Comparison of ENCODE assay signal across 8 cellular contexts in genomic region chr20:41339957-41340326, GRCh38. TPM values are rescaled to one million over a fixed set of nuclear protein-coding genes. Genes with fewer than 3 reads are reported as not detected.
A peak's percentile ranks its signal among the peaks of the same experiment; 100 is the strongest.
DNase-seq lines count a peak whose midpoint lies in the region; ATAC-seq, FAIRE-seq and TF ChIP-seq lines count a peak whose summit lies in the region.

No MANE protein-coding gene starts in this region.

- H3K27ac ChIP-seq in kidney (ENCODE audit: low read depth in 2 of 2, low read length in 2 of 2): peak overlapping the region; percentile 88

- intact Hi-C loops in kidney (cut with DNase I): loop anchor here (5.0 kb wide), 1 partner anchor 168 kb away; no protein-coding TSS in a partner anchor

- no peaks in the 10 kb centered on the region for H3K9me3 ChIP-seq in kidney (ENCODE audit: control insufficient read depth in 1 of 2, low read length in 2 of 2)

- DNase-seq in GM12864 (ENCODE audit: low read depth) (no peak), NCI-H2227 (lab: John Stamatoyannopoulos, UW; ENCODE audit: unreplicated experiment) (peak; percentile 76), cerebellum (ENCODE audit: low spot score) (peak; percentile 88), kidney (peak; percentile 96)
- peak; percentile 77 for DNase-seq in activated CD4-positive, alpha-beta T cell treated with anti-CD3 and anti-CD28 coated beads for 1 hour
- peak; percentile 65 to 78 for DNase-seq in stimulated activated CD4-positive, alpha-beta T cell treated with anti-CD3 and anti-CD28 coated beads, Interleukin-15, amount 100 ng/mL, for 1 hour (ENCODE audit: low read depth in 1 of 2, low spot score in 1 of 2)

- TF ChIP-seq CTCF in GM12864 (IDR thresholded peaks at IDR 0.05; ENCODE audit: low read depth, low read length, missing control alignments) (peak; percentile 95), kidney (IDR thresholded peaks at IDR 0.05; ENCODE audit: borderline replicate concordance, extremely low read depth, insufficient read depth) (peak; percentile 97)

- ATAC-seq in HG03064 (IDR thresholded peaks at IDR 0.05; ENCODE audit: low read depth, unreplicated experiment) (peak; percentile 67), HG03025 (IDR thresholded peaks at IDR 0.05; ENCODE audit: low FRiP score, unreplicated experiment) (no peak)

- no peak overlapping the region; the same call in 1 of the 2 replicates for H3K4me3 ChIP-seq in GM12864 (ENCODE audit: low read depth, low read length)
- H3K4me3 ChIP-seq in kidney (ENCODE audit: low read length in 2 of 2): peak overlapping the region; percentile 69 to 82

- peak overlapping the region in 1 of 2 donors; percentile 8 for H3K9ac ChIP-seq in kidney (ENCODE audit: low read length in 2 of 2)

- peaks cover 18 to 21% of the 10 kb centered on the region in 2 donors for H3K4me1 ChIP-seq in kidney (ENCODE audit: control insufficient read depth in 1 of 2, insufficient read depth in 1 of 2, low read depth in 1 of 2, low read length in 2 of 2)

- H3K36me3 ChIP-seq in kidney (ENCODE audit: control insufficient read depth in 1 of 2, insufficient read depth in 2 of 2, low read length in 2 of 2): no peaks in the 10 kb centered on the region

- no peak for FAIRE-seq in kidney (lab: Jason Lieb, UNC)

RNA-seq across cellular contexts. Expression of gene LPIN3, which starts 0.7 kb away (rescaled TPM):
- total RNA-seq in cerebellum: 0.36 TPM
- 31.6 TPM for total RNA-seq in kidney
- 29.4 TPM for polyA plus RNA-seq in kidney (ENCODE audit: insufficient read depth, low read depth, low replicate concordance)

RNA-seq across cellular contexts. Expression of gene ZHX3, which starts 22.4 kb away (rescaled TPM):
- 16.8 TPM for total RNA-seq in cerebellum
- 153 TPM for total RNA-seq in kidney
- polyA plus RNA-seq in kidney (ENCODE audit: insufficient read depth, low read depth, low replicate concordance): 24.7 TPM

RNA-seq across cellular contexts. Expression of gene EMILIN3, which starts 26.7 kb away (rescaled TPM):
- total RNA-seq in cerebellum: 4.8 TPM
- total RNA-seq in kidney: 0.50 TPM
- 0.32 TPM for polyA plus RNA-seq in kidney (ENCODE audit: insufficient read depth, low read depth, low replicate concordance)

Comparison
In these comparisons a context has a peak if more than half of its experiments do, and no peak if none do; other contexts are left out.
1. RNA of gene LPIN3, which starts 0.7 kb away (total RNA-seq): 31.6 TPM in kidney (single experiment); 0.36 TPM in cerebellum (single experiment); every median in the first group is over 10 times any median in the second.